Comparison of ENCODE assay signal across 9 cellular contexts in genomic region chr22:32660292-32660691, GRCh38.
DNase-seq lines count a peak whose midpoint lies in the region; ATAC-seq and TF ChIP-seq lines count a peak whose summit lies in the region.
"Had no signal": no experiment of that assay in that cellular context is flagged by ENCODE, and none has a peak within 500 bp of the region (broad histone marks: within the 10 kb centered on the region; RNA-seq: fewer than 3 reads in every experiment).

No MANE protein-coding gene starts in this region.

- no peaks in the 10 kb centered on the region for H3K4me1 Mint-ChIP-seq in CD4-positive, alpha-beta memory T cell
- H3K4me1 Mint-ChIP-seq: IgD-negative memory B cell had no signal

- no peak overlapping the region for H3K27ac Mint-ChIP-seq in CD4-positive, alpha-beta memory T cell
- H3K27ac Mint-ChIP-seq: IgD-negative memory B cell had no signal

- no peaks in the 10 kb centered on the region for H3K9me3 Mint-ChIP-seq in CD4-positive, alpha-beta memory T cell
- H3K9me3 Mint-ChIP-seq: IgD-negative memory B cell had no signal

- 34 to 41% (median 37%) methylated on average over 9 of the region's 9 CpGs for WGBS in psoas muscle, 3 donors

- CTCF ChIA-PET in CD4-positive, alpha-beta memory T cell (lab: Charles Lee; ENCODE audit: partially characterized antibody), result interaction anchor here (0.8 to 5.2 kb wide), 5 partner anchors 11 to 555 kb away, joined by 3 to 74 read pairs (median 3); no protein-coding TSS in a partner anchor

- no peaks in the 10 kb centered on the region for H3K36me3 ChIP-seq in CD4-positive, alpha-beta memory T cell (ENCODE audit: insufficient read depth, low read length)
- H3K36me3 ChIP-seq in cardiac muscle cell (no peaks in the 10 kb centered on the region), psoas muscle (ENCODE audit: insufficient read depth in 1 of 2, low read depth in 1 of 2) (no peaks in the 10 kb centered on the region)

- POLR2A ChIA-PET in CD4-positive, alpha-beta memory T cell (lab: Charles Lee; ENCODE audit: partially characterized antibody), result interaction anchor here (1.3 to 1.7 kb wide), 2 partner anchors 16 to 137 kb away, joined by 3 to 4 read pairs; no protein-coding TSS in a partner anchor

- peaks cover 7% of the 10 kb centered on the region in 2 donors for H3K27me3 Mint-ChIP-seq in CD4-positive, alpha-beta memory T cell

- H3K9me3 ChIP-seq in CD4-positive, alpha-beta memory T cell (ENCODE audit: control insufficient read depth in 1 of 2, low read length in 2 of 2), result no peaks in the 10 kb centered on the region
- no peaks in the 10 kb centered on the region for H3K9me3 ChIP-seq in cardiac muscle cell (ENCODE audit: low read depth)
- H3K9me3 ChIP-seq in psoas muscle, result no peaks in the 10 kb centered on the region

- DNase-seq in CD4-positive, alpha-beta memory T cell, result peak in 4 of 5 donors; percentile 24 to 37 (median 28)
- DNase-seq in HK-2 (ENCODE audit: unreplicated experiment) (peak; percentile 29), RKO (ENCODE audit: low spot score) (peak; percentile 34), cardiac muscle cell (ENCODE audit: low read depth in 1 of 2, low spot score in 1 of 2) (peak; percentile 83 to 85), psoas muscle (peak; percentile 65 to 73)
- DNase-seq in activated naive CD4-positive, alpha-beta T cell treated with Interleukin-2 at 50 U/mL for 16 hours, result peak; percentile 36

- TF ChIP-seq CTCF in cardiac muscle cell (IDR thresholded peaks at IDR 0.05; ENCODE audit: low read depth, low read length) (peak; percentile 76), psoas muscle (IDR thresholded peaks at IDR 0.05) (peak; percentile 61)

- no peaks in the 10 kb centered on the region for H3K27me3 ChIP-seq in CD4-positive, alpha-beta memory T cell (ENCODE audit: insufficient read depth, low read length)
- H3K27me3 ChIP-seq in cardiac muscle cell (peaks cover 7% of the 10 kb centered on the region), psoas muscle (ENCODE audit: insufficient read depth in 3 of 3, low read length in 2 of 3) (no peaks in the 10 kb centered on the region)

- intact Hi-C loops in CD4-positive, alpha-beta memory T cell (cut with micrococcal nuclease), result loop anchor here (1.0 to 2.0 kb wide), 2 partner anchors 137 to 327 kb away; no protein-coding TSS in a partner anchor
- intact Hi-C loops in psoas muscle (cut with DNase I), result loop anchor here (2.0 to 10.0 kb wide), 5 partner anchors 137 to 545 kb away; no protein-coding TSS in a partner anchor

- no peak overlapping the region for H3K27ac ChIP-seq in CD4-positive, alpha-beta memory T cell (ENCODE audit: low read depth, low read length)
- H3K27ac ChIP-seq in cardiac muscle cell (no peak overlapping the region), psoas muscle (no peak overlapping the region)

- H3K36me3 Mint-ChIP-seq in CD4-positive, alpha-beta memory T cell, result no peaks in the 10 kb centered on the region

- no peak overlapping the region for H3K4me3 Mint-ChIP-seq in CD4-positive, alpha-beta memory T cell
- H3K4me3 Mint-ChIP-seq: IgD-negative memory B cell had no signal

- H3K4me3 ChIP-seq in CD4-positive, alpha-beta memory T cell (ENCODE audit: low read length in 2 of 2), result no peak overlapping the region
- no peak overlapping the region for H3K4me3 ChIP-seq in cardiac muscle cell
- no peak overlapping the region for H3K4me3 ChIP-seq in psoas muscle

- ATAC-seq in psoas muscle (peak; percentile 56 to 80 (median 60)), GM19455 (IDR thresholded peaks at IDR 0.05; ENCODE audit: unreplicated experiment) (no peak), HG03521 (IDR thresholded peaks at IDR 0.05; ENCODE audit: unreplicated experiment) (no peak)

- no peaks in the 10 kb centered on the region for H3K4me1 ChIP-seq in CD4-positive, alpha-beta memory T cell (ENCODE audit: insufficient read depth, low read length)
- H3K4me1 ChIP-seq in cardiac muscle cell (ENCODE audit: low read depth) (no peaks in the 10 kb centered on the region), psoas muscle (no peaks in the 10 kb centered on the region)

Comparison
In these comparisons a context has a peak if more than half of its experiments do, and no peak if none do; other contexts are left out.
1. DNase-seq: peak in every context shown above with its lines; median percentile 84 in cardiac muscle cell; 69 in psoas muscle; 36 in activated naive CD4-positive, alpha-beta T cell treated with Interleukin-2 at 50 U/mL for 16 hours; 34 in RKO; 29 in HK-2; 28 in CD4-positive, alpha-beta memory T cell.
2. ATAC-seq: peak in psoas muscle (4 of 4); none in GM19455 (single experiment) and HG03521 (single experiment).